Comparison of ENCODE assay signal across 1 cellular context in the genomic region with DNA sequence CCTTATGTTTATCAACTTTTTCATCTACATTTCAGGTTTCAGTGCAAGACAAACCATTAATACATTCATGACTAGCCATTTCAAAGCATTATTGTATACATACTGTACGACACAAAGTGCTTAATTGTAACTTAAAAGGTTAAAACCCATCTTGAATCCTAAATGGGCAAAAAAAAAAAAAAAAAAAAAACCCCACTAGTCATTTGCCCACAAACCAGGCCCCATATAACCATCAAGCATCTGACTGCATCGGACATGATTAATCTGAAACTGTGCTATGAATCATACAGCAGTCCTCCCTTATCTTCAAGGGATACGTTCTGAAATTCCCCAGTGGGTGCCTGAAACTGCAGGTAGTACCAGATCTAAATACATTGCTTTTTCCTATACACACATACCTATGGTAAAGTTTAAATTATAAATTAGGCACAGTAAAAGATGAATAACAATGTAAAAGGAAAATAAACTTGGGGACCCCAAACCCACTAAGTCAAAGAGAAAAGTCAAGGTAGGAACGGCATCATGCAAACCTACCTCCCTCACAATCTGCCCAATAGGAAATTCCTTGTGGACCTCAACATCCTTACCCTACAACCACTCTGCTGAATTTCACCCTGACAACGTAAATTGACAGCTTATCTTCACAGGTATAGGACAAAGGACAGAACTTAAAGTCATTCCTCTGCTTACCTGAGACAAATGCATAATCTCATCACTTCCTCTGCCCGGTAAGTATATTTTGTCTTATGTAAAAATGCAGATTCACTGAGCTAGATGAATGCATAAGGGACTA.
TF ChIP-seq lines count a peak whose summit lies in the region.

No MANE protein-coding gene starts in this region.

TF ChIP-seq in GM12878, 131 proteins besides CTCF, POLR2A, EP300 and RAD21 (continued from another document):
- TF ChIP-seq, protein P1, sequence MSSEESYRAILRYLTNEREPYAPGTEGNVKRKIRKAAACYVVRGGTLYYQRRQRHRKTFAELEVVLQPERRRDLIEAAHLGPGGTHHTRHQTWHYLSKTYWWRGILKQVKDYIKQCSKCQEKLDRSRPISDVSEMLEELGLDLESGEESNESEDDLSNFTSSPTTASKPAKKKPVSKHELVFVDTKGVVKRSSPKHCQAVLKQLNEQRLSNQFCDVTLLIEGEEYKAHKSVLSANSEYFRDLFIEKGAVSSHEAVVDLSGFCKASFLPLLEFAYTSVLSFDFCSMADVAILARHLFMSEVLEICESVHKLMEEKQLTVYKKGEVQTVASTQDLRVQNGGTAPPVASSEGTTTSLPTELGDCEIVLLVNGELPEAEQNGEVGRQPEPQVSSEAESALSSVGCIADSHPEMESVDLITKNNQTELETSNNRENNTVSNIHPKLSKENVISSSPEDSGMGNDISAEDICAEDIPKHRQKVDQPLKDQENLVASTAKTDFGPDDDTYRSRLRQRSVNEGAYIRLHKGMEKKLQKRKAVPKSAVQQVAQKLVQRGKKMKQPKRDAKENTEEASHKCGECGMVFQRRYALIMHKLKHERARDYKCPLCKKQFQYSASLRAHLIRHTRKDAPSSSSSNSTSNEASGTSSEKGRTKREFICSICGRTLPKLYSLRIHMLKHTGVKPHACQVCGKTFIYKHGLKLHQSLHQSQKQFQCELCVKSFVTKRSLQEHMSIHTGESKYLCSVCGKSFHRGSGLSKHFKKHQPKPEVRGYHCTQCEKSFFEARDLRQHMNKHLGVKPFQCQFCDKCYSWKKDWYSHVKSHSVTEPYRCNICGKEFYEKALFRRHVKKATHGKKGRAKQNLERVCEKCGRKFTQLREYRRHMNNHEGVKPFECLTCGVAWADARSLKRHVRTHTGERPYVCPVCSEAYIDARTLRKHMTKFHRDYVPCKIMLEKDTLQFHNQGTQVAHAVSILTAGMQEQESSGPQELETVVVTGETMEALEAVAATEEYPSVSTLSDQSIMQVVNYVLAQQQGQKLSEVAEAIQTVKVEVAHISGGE (CRISPR knock-in tag; IDR thresholded peaks at IDR 0.05) = no peak
- TF ChIP-seq SUZ12 (IDR thresholded peaks at IDR 0.05; ENCODE audit: unreplicated experiment) (no peak), ATF7 (IDR thresholded peaks at IDR 0.05; ENCODE audit: low read depth) (peak; percentile 92), RBBP5 (conservative IDR thresholded peaks at IDR 0.05) (no peak), ZNF274 (IDR thresholded peaks at IDR 0.05; ENCODE audit: insufficient read depth, insufficient read length) (no peak), ZNF384 (IDR thresholded peaks at IDR 0.05; ENCODE audit: borderline replicate concordance, low read depth, low read length) (peak; percentile 96)
- TF ChIP-seq, protein P2, sequence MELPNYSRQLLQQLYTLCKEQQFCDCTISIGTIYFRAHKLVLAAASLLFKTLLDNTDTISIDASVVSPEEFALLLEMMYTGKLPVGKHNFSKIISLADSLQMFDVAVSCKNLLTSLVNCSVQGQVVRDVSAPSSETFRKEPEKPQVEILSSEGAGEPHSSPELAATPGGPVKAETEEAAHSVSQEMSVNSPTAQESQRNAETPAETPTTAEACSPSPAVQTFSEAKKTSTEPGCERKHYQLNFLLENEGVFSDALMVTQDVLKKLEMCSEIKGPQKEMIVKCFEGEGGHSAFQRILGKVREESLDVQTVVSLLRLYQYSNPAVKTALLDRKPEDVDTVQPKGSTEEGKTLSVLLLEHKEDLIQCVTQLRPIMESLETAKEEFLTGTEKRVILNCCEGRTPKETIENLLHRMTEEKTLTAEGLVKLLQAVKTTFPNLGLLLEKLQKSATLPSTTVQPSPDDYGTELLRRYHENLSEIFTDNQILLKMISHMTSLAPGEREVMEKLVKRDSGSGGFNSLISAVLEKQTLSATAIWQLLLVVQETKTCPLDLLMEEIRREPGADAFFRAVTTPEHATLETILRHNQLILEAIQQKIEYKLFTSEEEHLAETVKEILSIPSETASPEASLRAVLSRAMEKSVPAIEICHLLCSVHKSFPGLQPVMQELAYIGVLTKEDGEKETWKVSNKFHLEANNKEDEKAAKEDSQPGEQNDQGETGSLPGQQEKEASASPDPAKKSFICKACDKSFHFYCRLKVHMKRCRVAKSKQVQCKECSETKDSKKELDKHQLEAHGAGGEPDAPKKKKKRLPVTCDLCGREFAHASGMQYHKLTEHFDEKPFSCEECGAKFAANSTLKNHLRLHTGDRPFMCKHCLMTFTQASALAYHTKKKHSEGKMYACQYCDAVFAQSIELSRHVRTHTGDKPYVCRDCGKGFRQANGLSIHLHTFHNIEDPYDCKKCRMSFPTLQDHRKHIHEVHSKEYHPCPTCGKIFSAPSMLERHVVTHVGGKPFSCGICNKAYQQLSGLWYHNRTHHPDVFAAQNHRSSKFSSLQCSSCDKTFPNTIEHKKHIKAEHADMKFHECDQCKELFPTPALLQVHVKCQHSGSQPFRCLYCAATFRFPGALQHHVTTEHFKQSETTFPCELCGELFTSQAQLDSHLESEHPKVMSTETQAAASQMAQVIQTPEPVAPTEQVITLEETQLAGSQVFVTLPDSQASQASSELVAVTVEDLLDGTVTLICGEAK (IDR thresholded peaks at IDR 0.05; ENCODE audit: borderline replicate concordance) = no peak
- TF ChIP-seq, protein P3, sequence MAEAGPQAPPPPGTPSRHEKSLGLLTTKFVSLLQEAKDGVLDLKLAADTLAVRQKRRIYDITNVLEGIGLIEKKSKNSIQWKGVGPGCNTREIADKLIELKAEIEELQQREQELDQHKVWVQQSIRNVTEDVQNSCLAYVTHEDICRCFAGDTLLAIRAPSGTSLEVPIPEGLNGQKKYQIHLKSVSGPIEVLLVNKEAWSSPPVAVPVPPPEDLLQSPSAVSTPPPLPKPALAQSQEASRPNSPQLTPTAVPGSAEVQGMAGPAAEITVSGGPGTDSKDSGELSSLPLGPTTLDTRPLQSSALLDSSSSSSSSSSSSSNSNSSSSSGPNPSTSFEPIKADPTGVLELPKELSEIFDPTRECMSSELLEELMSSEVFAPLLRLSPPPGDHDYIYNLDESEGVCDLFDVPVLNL (IDR thresholded peaks at IDR 0.05; ENCODE audit: low read depth, low read length) = no peak
